ENCODE assay signal across 21 cellular contexts in the genomic region with DNA sequence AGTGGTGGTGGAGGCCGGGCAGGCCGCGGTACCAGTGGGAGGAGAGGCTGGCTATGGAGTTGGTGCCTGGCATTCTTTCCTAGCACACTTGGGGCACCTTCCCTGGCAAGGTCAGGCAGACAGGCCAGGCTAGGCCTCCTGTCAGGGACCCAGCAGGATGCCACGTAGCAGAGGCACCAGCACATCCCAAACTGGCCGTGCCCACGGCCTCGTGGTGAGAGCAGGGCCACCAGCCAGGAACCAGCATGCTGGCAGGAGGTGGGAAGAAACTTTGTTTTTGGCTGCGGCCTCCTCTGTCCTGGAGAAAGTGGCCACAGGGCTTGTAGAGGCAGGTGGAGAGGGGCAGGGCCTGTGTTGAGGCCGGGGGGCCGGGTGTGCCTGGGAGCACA. TPM values are rescaled to one million over a fixed set of nuclear protein-coding genes. Genes with fewer than 3 reads are reported as not detected.
DNase-seq lines count a peak whose midpoint lies in the region; ATAC-seq, FAIRE-seq and TF ChIP-seq lines count a peak whose summit lies in the region.
"Had no signal": no experiment of that assay in that cellular context is flagged by ENCODE, and none has a peak within 500 bp of the region (broad histone marks: within the 10 kb centered on the region; RNA-seq: fewer than 3 reads in every experiment).

No MANE protein-coding gene starts in this region.

- no peak overlapping the region for H3K56ac ChIP-seq in H1 (replicated peaks; ENCODE audit: insufficient read length, low read depth, low read length)

- peaks cover 16 to 28% of the 10 kb centered on the region in 2 donors for H3K4me1 Mint-ChIP-seq in natural killer cell treated with Interleukin-12 subunit alpha and Interleukin-12 subunit beta and Interleukin-15 and Interleukin-18, amount 100 ng/mL, for 72 hours (ENCODE audit: low read depth in 2 of 2)
- H3K4me1 Mint-ChIP-seq in natural killer cell (peaks cover 11% of the 10 kb centered on the region in 2 donors), neural progenitor cell (peaks cover 18% of the 10 kb centered on the region)

- peak overlapping the region in 1 of 2 donors; percentile 28 for H3K27ac Mint-ChIP-seq in natural killer cell treated with Interleukin-12 subunit alpha and Interleukin-12 subunit beta and Interleukin-15 and Interleukin-18, amount 100 ng/mL, for 72 hours
- no peak overlapping the region for H3K27ac Mint-ChIP-seq in natural killer cell
- H3K27ac Mint-ChIP-seq in neural progenitor cell, result no peak overlapping the region
- H3K27ac Mint-ChIP-seq: HFFc6 had no signal

- TF ChIP-seq CTCF in natural killer cell (IDR thresholded peaks at IDR 0.05), result no peak
- TF ChIP-seq CTCF in H1 (IDR thresholded peaks at IDR 0.05; ENCODE audit: control extremely low read depth in 1 of 3, insufficient read depth in 1 of 3, low read depth in 1 of 3, low read length in 3 of 3), result no peak
- TF ChIP-seq CTCF in neural progenitor cell (IDR thresholded peaks at IDR 0.05), result no peak
- no peak for TF ChIP-seq CTCF in PC-9 (conservative IDR thresholded peaks at IDR 0.05)
- TF ChIP-seq CTCF in PC-3 (conservative IDR thresholded peaks at IDR 0.05; ENCODE audit: low read depth, low read length), result no peak

- H3K79me1 ChIP-seq in H1 (ENCODE audit: low read depth, low read length), result no peaks in the 10 kb centered on the region

- 0 out of 2 replicates have a peak overlapping the region, but pooled peaks have one; percentile 8 for H2AK5ac ChIP-seq in H1 (ENCODE audit: low read depth, low read length)

- H3K9me3 Mint-ChIP-seq in natural killer cell treated with Interleukin-12 subunit alpha and Interleukin-12 subunit beta and Interleukin-15 and Interleukin-18, amount 100 ng/mL, for 72 hours, result peaks cover 7% of the 10 kb centered on the region
- H3K9me3 Mint-ChIP-seq in natural killer cell (no peaks in the 10 kb centered on the region), neural progenitor cell (peaks cover 5% of the 10 kb centered on the region)
- H3K9me3 Mint-ChIP-seq: CD4-positive, alpha-beta T cell had no signal

- H3K9ac ChIP-seq in H1 (replicated peaks in 1 of 4; ENCODE audit: extremely low read depth in 1 of 4, low read depth in 3 of 4, low read length in 3 of 4), result no peak overlapping the region
- H3K9ac ChIP-seq in neural progenitor cell, result no peak overlapping the region
- no peak overlapping the region for H3K9ac ChIP-seq in PC-3 (ENCODE audit: low read length)

- 0 out of 4 replicates have a peak overlapping the region, but pooled peaks of 1 of the 2 experiments have one; percentile 3 for H3K4me2 ChIP-seq in H1 (ENCODE audit: insufficient read depth in 1 of 2, low read depth in 2 of 2, low read length in 2 of 2)
- H3K4me2 ChIP-seq in neural progenitor cell, result peak overlapping the region; percentile 60
- no peak overlapping the region for H3K4me2 ChIP-seq in PC-9
- H3K4me2 ChIP-seq in PC-3 (ENCODE audit: low read length), result no peak overlapping the region
- H3K4me2 ChIP-seq: A549 had no signal

- H3K23me2 ChIP-seq in H1 (ENCODE audit: low read depth, low read length), result no peaks in the 10 kb centered on the region; the same call in 1 of the 2 replicates

- no peak overlapping the region for H3K18ac ChIP-seq in H1 (ENCODE audit: extremely low read depth, low read length)

- H2AFZ ChIP-seq in H1 (ENCODE audit: low read length), result no peak overlapping the region
- H2AFZ ChIP-seq in neural progenitor cell (replicated peaks), result no peak overlapping the region
- H2AFZ ChIP-seq in PC-9, result no peak overlapping the region
- no peak overlapping the region for H2AFZ ChIP-seq in PC-3 (ENCODE audit: low read length)

- H2BK15ac ChIP-seq in H1 (ENCODE audit: low read length), result peak overlapping the region; percentile 99

- ATAC-seq in natural killer cell treated with Interleukin-12 subunit alpha and Interleukin-12 subunit beta and Interleukin-15 and Interleukin-18, amount 100 ng/mL, for 72 hours, result no peak
- no peak for ATAC-seq in natural killer cell
- ATAC-seq in PC-3, result no peak
- ATAC-seq: GM12878, HepG2 had no signal

- no peak overlapping the region for H3K4ac ChIP-seq in H1 (replicated peaks; ENCODE audit: insufficient read length, low read depth, low read length)

- POLR2A ChIA-PET in H1 (lab: Charles Lee; ENCODE audit: partially characterized antibody), result interaction anchor here (1.0 kb wide), 1 partner anchor 10 kb away, joined by 5 read pairs; no protein-coding TSS in a partner anchor
- POLR2A ChIA-PET in PC-9 (lab: Charles Lee; ENCODE audit: unreplicated experiment), result no interaction called here
- POLR2A ChIA-PET in PC-3 (lab: Charles Lee; ENCODE audit: unreplicated experiment), result no interaction called here

- H3F3A ChIP-seq in neural progenitor cell (ENCODE audit: low read depth) (peaks cover 4% of the 10 kb centered on the region), PC-9 (ENCODE audit: insufficient read depth, low read depth) (no peaks in the 10 kb centered on the region), PC-3 (ENCODE audit: low read length, unreplicated experiment) (no peaks in the 10 kb centered on the region)

- DNase-seq in natural killer cell treated with Interleukin-12 subunit alpha and Interleukin-12 subunit beta and Interleukin-15 and Interleukin-18, amount 100 ng/mL, for 72 hours (ENCODE audit: low spot score), result peak; percentile 28
- DNase-seq in natural killer cell (no peak), H1 (ENCODE audit: low read depth in 1 of 2, low spot score in 2 of 2) (no peak), neural progenitor cell (ENCODE audit: low spot score) (no peak), PC-9 (no peak), PC-3 (no peak), HUDEP-2 (lab: John Stamatoyannopoulos, UW; ENCODE audit: unreplicated experiment in 76 of 76) (no peak)
- DNase-seq: Caco-2, EL, HFFc6, KBM-7, NCI-H187 treated with DMSO at 0.1 percent for 48 hours, NCI-H510A treated with DMSO at 0.1 percent for 48 hours, NCI-H82 had no signal

- H3K27me3 Mint-ChIP-seq in natural killer cell treated with Interleukin-12 subunit alpha and Interleukin-12 subunit beta and Interleukin-15 and Interleukin-18, amount 100 ng/mL, for 72 hours, result peaks cover 7 to 16% of the 10 kb centered on the region in 2 donors
- H3K27me3 Mint-ChIP-seq in natural killer cell (ENCODE audit: low read depth in 2 of 2), result peaks cover 12 to 24% of the 10 kb centered on the region in 2 donors
- H3K27me3 Mint-ChIP-seq in neural progenitor cell (ENCODE audit: insufficient read depth, low read depth), result peaks cover 10% of the 10 kb centered on the region
- H3K27me3 Mint-ChIP-seq: CD4-positive, alpha-beta T cell had no signal

- no peak overlapping the region for H4K5ac ChIP-seq in H1 (ENCODE audit: insufficient read length, low read depth, low read length)

- H4K20me1 ChIP-seq in H1 (replicated peaks in 1 of 2; ENCODE audit: control insufficient read depth in 1 of 2, insufficient read depth in 2 of 2, low read length in 2 of 2) (peaks cover 0 to 2% of the 10 kb centered on the region in 2 experiments), neural progenitor cell (ENCODE audit: low read depth) (peaks cover 16% of the 10 kb centered on the region), PC-9 (ENCODE audit: insufficient read depth) (no peaks in the 10 kb centered on the region), PC-3 (ENCODE audit: low read length) (no peaks in the 10 kb centered on the region)

- no peaks in the 10 kb centered on the region for H3K79me2 ChIP-seq in H1 (ENCODE audit: control insufficient read depth in 1 of 2, insufficient read depth in 2 of 2, low read length in 2 of 2)
- no peaks in the 10 kb centered on the region for H3K79me2 ChIP-seq in neural progenitor cell (ENCODE audit: low read depth)
- no peaks in the 10 kb centered on the region for H3K79me2 ChIP-seq in PC-9 (ENCODE audit: low read depth)
- no peaks in the 10 kb centered on the region for H3K79me2 ChIP-seq in PC-3 (ENCODE audit: low read length)

- 0 out of 2 replicates have a peak overlapping the region, but pooled peaks have one; percentile 32 for H2BK20ac ChIP-seq in H1 (ENCODE audit: low read length)

- H2BK5ac ChIP-seq in H1 (ENCODE audit: low read depth, low read length), result no peak overlapping the region; the same call in none of the 2 replicates

- intact Hi-C loops in natural killer cell (cut with micrococcal nuclease), result no loop called here
- intact Hi-C loops in PC-9 (cut with micrococcal nuclease; ENCODE audit: unreplicated experiment), result no loop called here
- intact Hi-C loops in PC-3 (cut with micrococcal nuclease), result no loop called here

- H3K4me1 ChIP-seq in H1 (replicated peaks in 1 of 4; ENCODE audit: control insufficient read depth in 3 of 4, insufficient read depth in 4 of 4, low read length in 3 of 4) (peaks cover 0 to 12% (median 7%) of the 10 kb centered on the region in 4 experiments; a peak in 4 of 7 replicates), neural progenitor cell (peaks cover 9% of the 10 kb centered on the region), PC-9 (replicated peaks; ENCODE audit: insufficient read depth) (no peaks in the 10 kb centered on the region), PC-3 (ENCODE audit: insufficient read depth, low read length) (no peaks in the 10 kb centered on the region)
- H3K4me1 ChIP-seq: A549, Caco-2 had no signal

- TF ChIP-seq POLR2A in H1 (IDR thresholded peaks at IDR 0.05; ENCODE audit: control extremely low read depth in 1 of 2, low read depth in 2 of 2, low read length in 2 of 2), result no peak

- peak overlapping the region; percentile 6 for H4K8ac ChIP-seq in H1 (ENCODE audit: extremely low read depth, insufficient read depth, low read length)

- FAIRE-seq in H1 (lab: Jason Lieb, UNC), result no peak
- FAIRE-seq: A549, GM12878, GM19239, H54, HepG2 had no signal

- H3K4me3 Mint-ChIP-seq in natural killer cell treated with Interleukin-12 subunit alpha and Interleukin-12 subunit beta and Interleukin-15 and Interleukin-18, amount 100 ng/mL, for 72 hours, result no peak overlapping the region
- no peak overlapping the region for H3K4me3 Mint-ChIP-seq in natural killer cell
- no peak overlapping the region for H3K4me3 Mint-ChIP-seq in neural progenitor cell
- H3K4me3 Mint-ChIP-seq: HFFc6 had no signal

- peak overlapping the region; percentile 69 for H4K91ac ChIP-seq in H1 (replicated peaks; ENCODE audit: insufficient read length, low read length)

- H2BK120ac ChIP-seq in H1 (replicated peaks; ENCODE audit: low read depth, low read length), result no peak overlapping the region

- H3K9me3 ChIP-seq in H1 (ENCODE audit: insufficient read depth in 2 of 2, low read depth in 1 of 2, low read length in 1 of 2) (no peaks in the 10 kb centered on the region), neural progenitor cell (ENCODE audit: low read depth) (no peaks in the 10 kb centered on the region), PC-9 (ENCODE audit: insufficient read depth, low read depth) (no peaks in the 10 kb centered on the region; the same call in 1 of the 2 replicates), PC-3 (ENCODE audit: low read length) (no peaks in the 10 kb centered on the region)

- H3K14ac ChIP-seq in H1 (ENCODE audit: insufficient read length), result no peak overlapping the region

- 86% methylated on average over 7 of the region's 10 CpGs; no CpG with 5 or more reads in 1 of the 2 experiments for WGBS in H1 (ENCODE audit: extremely low coverage in 1 of 2, insufficient coverage in 1 of 2, insufficient read length in 1 of 2, insufficient replicate concordance in 2 of 2, low coverage in 1 of 2, low lambda C conversion rate in 2 of 2, missing lambda C conversion rate in 1 of 2), 2 experiments

- no peaks in the 10 kb centered on the region for H3K27me3 ChIP-seq in H1 (replicated peaks in 1 of 4; ENCODE audit: control insufficient read depth in 3 of 4, extremely low read depth in 1 of 4, insufficient read depth in 3 of 4, low read length in 3 of 4)
- H3K27me3 ChIP-seq in neural progenitor cell, result peaks cover 6% of the 10 kb centered on the region
- peaks cover 90% of the 10 kb centered on the region for H3K27me3 ChIP-seq in PC-9 (ENCODE audit: insufficient read depth, low read depth)
- peaks cover 20% of the 10 kb centered on the region for H3K27me3 ChIP-seq in PC-3 (ENCODE audit: low read length)

- peaks cover 19% of the 10 kb centered on the region for H3K36me3 Mint-ChIP-seq in natural killer cell treated with Interleukin-12 subunit alpha and Interleukin-12 subunit beta and Interleukin-15 and Interleukin-18, amount 100 ng/mL, for 72 hours
- H3K36me3 Mint-ChIP-seq in natural killer cell (no peaks in the 10 kb centered on the region), neural progenitor cell (no peaks in the 10 kb centered on the region)

- no peak overlapping the region for H3K23ac ChIP-seq in H1 (ENCODE audit: insufficient read length)

- no TSS peak for BruUV-seq in PC-9 (replicated peaks; lab: Mats Ljungman, UMichigan)
- no TSS peak for BruUV-seq in PC-3 (replicated peaks; lab: Mats Ljungman, UMichigan)

- H3K9me2 ChIP-seq in PC-9 (ENCODE audit: insufficient read depth), result no peaks in the 10 kb centered on the region
- no peaks in the 10 kb centered on the region for H3K9me2 ChIP-seq in PC-3 (replicated peaks; ENCODE audit: low read length)

- no peak overlapping the region for H3K4me3 ChIP-seq in H1 (ENCODE audit: extremely low read depth in 1 of 4, insufficient read depth in 2 of 4, low read depth in 3 of 4, low read length in 4 of 4)
- H3K4me3 ChIP-seq in neural progenitor cell, result no peak overlapping the region
- no peak overlapping the region for H3K4me3 ChIP-seq in PC-9
- no peak overlapping the region for H3K4me3 ChIP-seq in PC-3 (ENCODE audit: low read length)
- H3K4me3 ChIP-seq: A549, GM12878 had no signal

- TF ChIP-seq RAD21 in H1 (IDR thresholded peaks at IDR 0.05 in 1 of 2, conservative IDR thresholded peaks at IDR 0.05 in 1 of 2; ENCODE audit: low read depth in 2 of 2, low read length in 2 of 2), result no peak

- TF ChIP-seq EP300 in H1 (IDR thresholded peaks at IDR 0.05; ENCODE audit: borderline replicate concordance in 1 of 2, low read depth in 2 of 2, low read length in 2 of 2), result no peak

- peak overlapping the region; percentile 94; the same call in 1 of the 2 replicates for H2BK12ac ChIP-seq in H1 (ENCODE audit: low read depth, low read length)

- no peaks in the 10 kb centered on the region for H3K36me3 ChIP-seq in H1 (ENCODE audit: control insufficient read depth in 2 of 4, insufficient read depth in 4 of 4, low read length in 3 of 4)
- H3K36me3 ChIP-seq in neural progenitor cell, result no peaks in the 10 kb centered on the region
- H3K36me3 ChIP-seq in PC-9 (ENCODE audit: low read depth), result no peaks in the 10 kb centered on the region
- H3K36me3 ChIP-seq in PC-3 (ENCODE audit: low read depth, low read length), result no peaks in the 10 kb centered on the region

- CTCF ChIA-PET in H1 (lab: Charles Lee; ENCODE audit: partially characterized antibody) (interaction anchor here (0.6 to 1.3 kb wide), 3 partner anchors 15 to 82 kb away, joined by 4 to 5 read pairs (median 4); no protein-coding TSS in a partner anchor), PC-9 (lab: Charles Lee) (no interaction called here), PC-3 (lab: Charles Lee) (no interaction called here)

- H3K27ac ChIP-seq in H1 (ENCODE audit: low read depth, low read length) (no peak overlapping the region), neural progenitor cell (no peak overlapping the region), PC-9 (no peak overlapping the region), PC-3 (ENCODE audit: low read length) (no peak overlapping the region)
- H3K27ac ChIP-seq: A549 had no signal

RNA-seq across cellular contexts. Expression of a gene that starts 57.6 kb away (rescaled TPM):
- 1 to 10 TPM; 2.3 to 2.9 TPM for total RNA-seq in natural killer cell treated with Interleukin-12 subunit alpha and Interleukin-12 subunit beta and Interleukin-15 and Interleukin-18, amount 100 ng/mL, for 72 hours
- 1 to 10 TPM; 2.5 to 7.8 (median 4.2) TPM for total RNA-seq in natural killer cell
- total RNA-seq in H1 (2021; fragmentation: NEBNext Ultra II Directional; extraction: Animal tissue kit (Norgen Biotek cat#: 25700)), result 1.3 and 2.7 TPM in 2 replicates
- 0.51 and 1.5 TPM in 2 replicates for polyA plus RNA-seq in H1 (2011; rRNA removed)
- 0.62 TPM for polyA plus RNA-seq in H1 (2011; cell fraction: cytosol; rRNA removed)
- 3.9 TPM for polyA plus RNA-seq in H1 (2011; cell fraction: nucleus; rRNA removed)
- 0.99 to 1.7 TPM (median 1.2 TPM) in 4 replicates for polyA plus RNA-seq in H1 (2012, experiment 1 of 2)
- 1.1 TPM for polyA plus RNA-seq in H1 (2012, experiment 2 of 2)
- 1.6 TPM for polyA plus RNA-seq in H1 (2013, experiment 1 of 2)
- polyA plus RNA-seq in H1 (2013, experiment 2 of 2), result 1.2 TPM
- polyA minus RNA-seq in H1 (2011; rRNA and poly(A)+ RNA removed), result 0.59 and 0.66 TPM in 2 replicates
- polyA minus RNA-seq in H1 (2011; cell fraction: cytosol; rRNA and poly(A)+ RNA removed), result 2.9 TPM
- polyA minus RNA-seq in H1 (2011; cell fraction: nucleus; rRNA and poly(A)+ RNA removed), result 2.1 TPM
- 0.15 and 0.22 TPM in 2 replicates for total RNA-seq in neural progenitor cell (ENCODE audit: low replicate concordance)
- 0.88 and 1.0 TPM in 2 replicates for total RNA-seq in PC-9 (2021)
- total RNA-seq in PC-3 (2014; rRNA removed), result not detected in 2 replicates
- total RNA-seq: HepG2, HFFc6 had no signal
- polyA plus RNA-seq: BJ had no signal

RNA-seq across cellular contexts. Expression of a gene that starts 59.1 kb away (rescaled TPM):
- 100 to 1,000 TPM in 1 of 2 donors, 10 to 100 TPM in 1; 52.3 to 125 TPM for total RNA-seq in natural killer cell treated with Interleukin-12 subunit alpha and Interleukin-12 subunit beta and Interleukin-15 and Interleukin-18, amount 100 ng/mL, for 72 hours
- total RNA-seq in natural killer cell (10 to 100 TPM; 45.0 to 71.4 (median 51.6) TPM), neural progenitor cell (ENCODE audit: low replicate concordance) (14.5 and 25.9 TPM in 2 replicates), PC-9 (2021) (34.0 and 42.3 TPM in 2 replicates), PC-3 (2014; rRNA removed) (33.5 and 42.6 TPM in 2 replicates)
- 22.9 and 27.0 TPM in 2 replicates for total RNA-seq in H1 (2021; fragmentation: NEBNext Ultra II Directional; extraction: Animal tissue kit (Norgen Biotek cat#: 25700))
- polyA plus RNA-seq in H1 (2011; rRNA removed), result 15.6 and 23.6 TPM in 2 replicates
- polyA plus RNA-seq in H1 (2011; cell fraction: cytosol; rRNA removed), result 19.6 TPM
- polyA plus RNA-seq in H1 (2011; cell fraction: nucleus; rRNA removed), result 33.2 TPM
- polyA plus RNA-seq in H1 (2012, experiment 1 of 2), result 12.0 to 21.9 TPM (median 18.2 TPM) in 4 replicates
- 14.4 TPM for polyA plus RNA-seq in H1 (2012, experiment 2 of 2)
- polyA plus RNA-seq in H1 (2013, experiment 1 of 2), result 11.6 TPM
- 10.5 TPM for polyA plus RNA-seq in H1 (2013, experiment 2 of 2)
- 10.0 and 20.1 TPM in 2 replicates for polyA minus RNA-seq in H1 (2011; rRNA and poly(A)+ RNA removed)
- 22.5 TPM for polyA minus RNA-seq in H1 (2011; cell fraction: cytosol; rRNA and poly(A)+ RNA removed)
- 26.1 TPM for polyA minus RNA-seq in H1 (2011; cell fraction: nucleus; rRNA and poly(A)+ RNA removed)
